Comparison of ENCODE assay signal across 23 cellular contexts in genomic region chr11:9804414-9804902, GRCh38.
DNase-seq lines count a peak whose midpoint lies in the region; ATAC-seq and TF ChIP-seq lines count a peak whose summit lies in the region.
"Had no signal": no experiment of that assay in that cellular context is flagged by ENCODE, and none has a peak within 500 bp of the region (broad histone marks: within the 10 kb centered on the region; RNA-seq: fewer than 3 reads in every experiment).

No MANE protein-coding gene starts in this region.

- TF ChIP-seq POLR2A in spleen (IDR thresholded peaks at IDR 0.05): no peak

- TF ChIP-seq CTCF in nephron progenitor cell (IDR thresholded peaks at IDR 0.05) (no peak), thoracic aorta (IDR thresholded peaks at IDR 0.05) (no peak), spleen (IDR thresholded peaks at IDR 0.05 in 8 of 11, conservative IDR thresholded peaks at IDR 0.05 in 3 of 11) (no peak)

- H3K9me3 Mint-ChIP-seq in activated naive CD8-positive, alpha-beta T cell treated with anti-CD3 and anti-CD28 coated beads, Interleukin-2, amount 50 U/mL, for 24 hours: no peaks in the 10 kb centered on the region
- no peaks in the 10 kb centered on the region for H3K9me3 Mint-ChIP-seq in activated naive CD8-positive, alpha-beta T cell treated with anti-CD3 and anti-CD28 coated beads for 36 hours
- no peaks in the 10 kb centered on the region for H3K9me3 Mint-ChIP-seq in nephron progenitor cell
- H3K9me3 Mint-ChIP-seq: activated CD4-positive, alpha-beta memory T cell treated with anti-CD3 and anti-CD28 coated beads, Interleukin-2, amount 10 ng/mL, durations not matched to agents 7 days and 5 days; stimulated activated naive CD8-positive, alpha-beta T cell treated with anti-CD3 and anti-CD28 coated beads, Interleukin-15, Interleukin-2, amounts not matched to agents 100 ng/mL and 50 ng/mL, for 24 hours had no signal

- no peak overlapping the region for H3K4me3 ChIP-seq in thoracic aorta
- no peak overlapping the region for H3K4me3 ChIP-seq in spleen
- H3K4me3 ChIP-seq: pancreas had no signal

- no peaks in the 10 kb centered on the region for H3K27me3 Mint-ChIP-seq in activated naive CD8-positive, alpha-beta T cell treated with anti-CD3 and anti-CD28 coated beads, Interleukin-2, amount 50 U/mL, for 24 hours
- H3K27me3 Mint-ChIP-seq in activated naive CD8-positive, alpha-beta T cell treated with anti-CD3 and anti-CD28 coated beads for 36 hours: no peaks in the 10 kb centered on the region
- no peaks in the 10 kb centered on the region for H3K27me3 Mint-ChIP-seq in nephron progenitor cell (ENCODE audit: low read depth, poor library complexity)
- H3K27me3 Mint-ChIP-seq: activated CD4-positive, alpha-beta memory T cell treated with anti-CD3 and anti-CD28 coated beads, Interleukin-2, amount 10 ng/mL, durations not matched to agents 7 days and 5 days; naive B cell; stimulated activated naive CD8-positive, alpha-beta T cell treated with anti-CD3 and anti-CD28 coated beads, Interleukin-15, Interleukin-2, amounts not matched to agents 100 ng/mL and 50 ng/mL, for 24 hours had no signal

- H3K27ac Mint-ChIP-seq in activated naive CD8-positive, alpha-beta T cell treated with anti-CD3 and anti-CD28 coated beads, Interleukin-2, amount 50 U/mL, for 24 hours: no peak overlapping the region
- H3K27ac Mint-ChIP-seq in activated naive CD8-positive, alpha-beta T cell treated with anti-CD3 and anti-CD28 coated beads for 36 hours: no peak overlapping the region
- peak overlapping the region; percentile 18 for H3K27ac Mint-ChIP-seq in nephron progenitor cell
- H3K27ac Mint-ChIP-seq: activated CD4-positive, alpha-beta memory T cell treated with anti-CD3 and anti-CD28 coated beads, Interleukin-2, amount 10 ng/mL, durations not matched to agents 7 days and 5 days; stimulated activated naive CD8-positive, alpha-beta T cell treated with anti-CD3 and anti-CD28 coated beads, Interleukin-15, Interleukin-2, amounts not matched to agents 100 ng/mL and 50 ng/mL, for 24 hours had no signal

- H3K36me3 ChIP-seq in thoracic aorta (peaks cover 6% of the 10 kb centered on the region), spleen (peaks cover 2 to 51% (median 23%) of the 10 kb centered on the region in 6 donors)

- no peak for DNase-seq in activated naive CD8-positive, alpha-beta T cell treated with anti-CD3 and anti-CD28 coated beads, Interleukin-2, amount 50 U/mL, for 24 hours
- no peak for DNase-seq in activated naive CD8-positive, alpha-beta T cell treated with anti-CD3 and anti-CD28 coated beads for 36 hours
- no peak for DNase-seq in epithelial cell of prostate (ENCODE audit: low read depth, low spot score)
- no peak for DNase-seq in nephron progenitor cell
- no peak for DNase-seq in thoracic aorta (ENCODE audit: low spot score)
- DNase-seq in stimulated activated CD4-positive, alpha-beta T cell treated with anti-CD3 and anti-CD28 coated beads, Interleukin-12 subunit alpha, Interleukin-12 subunit beta, amount 100 ng/mL, for 4 hours: no peak
- no peak for DNase-seq in spleen
- DNase-seq: activated CD4-positive, alpha-beta memory T cell treated with anti-CD3 and anti-CD28 coated beads, Interleukin-2, amount 10 ng/mL, durations not matched to agents 7 days and 5 days; activated gamma-delta T cell treated with Interleukin-2 at 50 U/mL for 16 hours; activated T-cell treated with anti-CD3 and anti-CD28 coated beads for 4 hours; anterior cingulate cortex; effector CD8-positive, alpha-beta T cell; KBM-7; naive B cell; NCI-H1694; NCI-H2227 treated with DMSO at 0.1 percent for 48 hours; NCI-H748 treated with DMSO at 0.1 percent for 48 hours; pancreas; T1000 had no signal

- intact Hi-C loops in spleen (cut with DNase I; ENCODE audit: low total_unique reads): no loop called here

- ATAC-seq in activated naive CD8-positive, alpha-beta T cell treated with anti-CD3 and anti-CD28 coated beads, Interleukin-2, amount 50 U/mL, for 24 hours: peak; percentile 28
- ATAC-seq in thoracic aorta (ENCODE audit: insufficient number of reproducible peaks, low FRiP score, low read depth) (no peak), HG03025 (IDR thresholded peaks at IDR 0.05; ENCODE audit: low FRiP score, unreplicated experiment) (no peak)
- ATAC-seq: esophagus mucosa, pancreas had no signal

- peaks cover 12% of the 10 kb centered on the region for H3K4me1 Mint-ChIP-seq in activated naive CD8-positive, alpha-beta T cell treated with anti-CD3 and anti-CD28 coated beads, Interleukin-2, amount 50 U/mL, for 24 hours
- H3K4me1 Mint-ChIP-seq in activated naive CD8-positive, alpha-beta T cell treated with anti-CD3 and anti-CD28 coated beads for 36 hours: peaks cover 12% of the 10 kb centered on the region
- peaks cover 18% of the 10 kb centered on the region for H3K4me1 Mint-ChIP-seq in nephron progenitor cell
- H3K4me1 Mint-ChIP-seq: activated CD4-positive, alpha-beta memory T cell treated with anti-CD3 and anti-CD28 coated beads, Interleukin-2, amount 10 ng/mL, durations not matched to agents 7 days and 5 days had no signal

- H3K36me3 Mint-ChIP-seq in activated naive CD8-positive, alpha-beta T cell treated with anti-CD3 and anti-CD28 coated beads, Interleukin-2, amount 50 U/mL, for 24 hours (ENCODE audit: low read depth): peaks cover 32% of the 10 kb centered on the region
- H3K36me3 Mint-ChIP-seq in activated naive CD8-positive, alpha-beta T cell treated with anti-CD3 and anti-CD28 coated beads for 36 hours: peaks cover 45% of the 10 kb centered on the region
- peaks cover 49% of the 10 kb centered on the region for H3K36me3 Mint-ChIP-seq in nephron progenitor cell (ENCODE audit: low read depth)

- peaks cover 36 to 55% of the 10 kb centered on the region in 2 donors for H3K4me1 ChIP-seq in thoracic aorta (ENCODE audit: control insufficient read depth in 1 of 2, low read depth in 2 of 2)
- H3K4me1 ChIP-seq in spleen: no peaks in the 10 kb centered on the region

- no peaks in the 10 kb centered on the region for H3K27me3 ChIP-seq in thoracic aorta (replicated peaks; ENCODE audit: insufficient read depth)
- no peaks in the 10 kb centered on the region for H3K27me3 ChIP-seq in spleen (replicated peaks in 1 of 7)
- H3K27me3 ChIP-seq: pancreas had no signal

- WGBS in spleen, 5 donors: 78 to 98% (median 91%) methylated on average over 2 of the region's 2 CpGs

- H3K27ac ChIP-seq in epithelial cell of prostate (peak overlapping the region; percentile 97), thoracic aorta (peak overlapping the region; percentile 72 to 75), spleen (no peak overlapping the region)
- H3K27ac ChIP-seq: 22Rv1, pancreas had no signal

- no peak overlapping the region for H3K4me3 Mint-ChIP-seq in activated naive CD8-positive, alpha-beta T cell treated with anti-CD3 and anti-CD28 coated beads, Interleukin-2, amount 50 U/mL, for 24 hours
- no peak overlapping the region for H3K4me3 Mint-ChIP-seq in activated naive CD8-positive, alpha-beta T cell treated with anti-CD3 and anti-CD28 coated beads for 36 hours
- no peak overlapping the region for H3K4me3 Mint-ChIP-seq in nephron progenitor cell
- H3K4me3 Mint-ChIP-seq: activated CD4-positive, alpha-beta memory T cell treated with anti-CD3 and anti-CD28 coated beads, Interleukin-2, amount 10 ng/mL, durations not matched to agents 7 days and 5 days; naive B cell; stimulated activated naive CD8-positive, alpha-beta T cell treated with anti-CD3 and anti-CD28 coated beads, Interleukin-15, Interleukin-2, amounts not matched to agents 100 ng/mL and 50 ng/mL, for 24 hours had no signal

- no peaks in the 10 kb centered on the region for H3K9me3 ChIP-seq in thoracic aorta
- H3K9me3 ChIP-seq in spleen: no peaks in the 10 kb centered on the region
- H3K9me3 ChIP-seq: pancreas had no signal

Comparison
In these comparisons a context has a peak if more than half of its experiments do, and no peak if none do; other contexts are left out.
1. H3K27ac ChIP-seq: peak in epithelial cell of prostate (single experiment) and thoracic aorta (2 of 2); none in spleen (0 of 8).